ENCODE assay signal across 8 cellular contexts in the genomic region with DNA sequence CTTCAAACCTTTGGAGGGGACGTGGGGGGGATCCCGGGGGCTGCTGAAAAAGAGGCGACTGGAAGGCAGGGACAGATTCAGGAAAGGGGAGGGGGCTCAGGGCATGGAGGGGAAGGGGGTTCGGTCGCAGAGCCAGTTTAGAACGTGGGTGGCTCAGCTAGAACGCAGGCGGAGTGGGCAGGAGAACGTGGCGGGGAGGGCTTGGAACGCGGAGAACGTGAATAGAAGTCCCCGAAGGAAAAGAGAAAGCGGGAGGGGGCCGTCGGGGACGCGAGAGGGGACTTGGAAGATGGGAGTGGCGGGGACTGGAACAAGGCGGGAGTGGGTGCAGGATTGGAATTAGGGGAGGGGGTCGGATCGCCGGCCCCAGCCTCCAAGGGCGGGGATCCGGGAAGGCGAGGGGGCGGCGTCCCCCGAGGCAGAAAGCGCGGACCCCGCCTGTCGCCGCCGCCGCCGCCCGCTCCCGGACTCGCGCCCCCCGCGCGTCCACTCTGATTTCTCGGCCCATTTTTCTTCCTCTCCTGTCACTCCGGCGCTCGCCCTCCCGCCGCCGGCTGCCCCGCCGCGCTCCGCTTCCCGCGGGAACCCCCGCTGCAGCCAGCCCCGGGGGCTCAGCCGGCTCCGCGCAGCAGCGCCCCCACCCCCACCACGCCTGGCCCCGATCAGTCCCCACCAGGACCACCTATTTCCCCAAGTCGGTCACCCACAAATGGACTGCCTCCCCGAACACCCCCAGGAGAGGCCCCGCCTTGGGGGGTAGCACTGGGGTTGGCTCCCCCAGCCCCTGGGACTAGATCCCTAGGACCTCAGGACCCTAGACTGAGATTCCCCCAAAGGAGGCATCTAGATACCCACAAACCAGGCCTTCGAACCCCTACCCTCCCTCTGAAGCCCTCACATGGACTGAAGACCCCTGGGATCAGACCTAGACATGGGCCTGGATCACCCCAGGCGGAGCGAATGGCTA. TPM values are rescaled to one million over a fixed set of nuclear protein-coding genes. Genes with fewer than 3 reads are reported as not detected.
DNase-seq lines count a peak whose midpoint lies in the region; ATAC-seq and TF ChIP-seq lines count a peak whose summit lies in the region.

No MANE protein-coding gene starts in this region.

- TF ChIP-seq POLR2A in esophagus muscularis mucosa (IDR thresholded peaks at IDR 0.05; ENCODE audit: low read depth): no peak
- TF ChIP-seq POLR2A in sigmoid colon (IDR thresholded peaks at IDR 0.05): no peak

- intact Hi-C loops in esophagus muscularis mucosa (cut with DNase I): no loop called here
- intact Hi-C loops in sigmoid colon (cut with DNase I): no loop called here

- H3K36me3 ChIP-seq in SJCRH30 (no peaks in the 10 kb centered on the region), esophagus muscularis mucosa (no peaks in the 10 kb centered on the region), sigmoid colon (no peaks in the 10 kb centered on the region)

- H3K9me3 ChIP-seq in SJCRH30 (replicated peaks) (no peaks in the 10 kb centered on the region), esophagus muscularis mucosa (no peaks in the 10 kb centered on the region), sigmoid colon (no peaks in the 10 kb centered on the region)

- peak overlapping the region; percentile 73 for H3K4me3 ChIP-seq in GM12875 (ENCODE audit: low read depth, low read length)
- H3K4me3 ChIP-seq in SJCRH30: peak overlapping the region; percentile 68
- peak overlapping the region; percentile 43 to 50 (median 46) for H3K4me3 ChIP-seq in esophagus muscularis mucosa
- H3K4me3 ChIP-seq in sigmoid colon: peak overlapping the region in 3 of 4 donors; percentile 35 to 47 (median 44)

- 1% methylated on average over 32 of the region's 72 CpGs for WGBS in esophagus muscularis mucosa
- 7% methylated on average over 72 of the region's 72 CpGs for WGBS in sigmoid colon, 2 donors

- TF ChIP-seq EP300 in esophagus muscularis mucosa (IDR thresholded peaks at IDR 0.05) (no peak), sigmoid colon (IDR thresholded peaks at IDR 0.05) (no peak)

- H3K27ac ChIP-seq in SJCRH30 (peak overlapping the region; percentile 45; the same call in 1 of the 2 replicates), esophagus muscularis mucosa (replicated peaks in 1 of 4) (no peak overlapping the region), sigmoid colon (no peak overlapping the region)

- H3K27me3 ChIP-seq in SJCRH30 (peaks cover 28% of the 10 kb centered on the region; the same call in 1 of the 2 replicates), esophagus muscularis mucosa (peaks cover 3 to 97% (median 42%) of the 10 kb centered on the region in 4 donors), sigmoid colon (peaks cover 22 to 80% (median 53%) of the 10 kb centered on the region in 3 donors)

- in situ Hi-C loops in ACHN (cut with HindIII; ENCODE audit: low pct_ligation_motif_present, low pct_unique_long_range_greater_than_20kb, low sequenced_read_pairs): no loop called here

- DNase-seq in SJCRH30 (peak; percentile 49 to 61), esophagus muscularis mucosa (ENCODE audit: extremely low spot score) (no peak), sigmoid colon (no peak), SKM-1 (lab: John Stamatoyannopoulos, UW; ENCODE audit: unreplicated experiment) (no peak), ACHN (no peak)
- no peak for DNase-seq in activated CD4-positive, CD25-positive, alpha-beta regulatory T cell treated with anti-CD3 and anti-CD28 coated beads, Interleukin-2, amount 50 U/mL, for 72 hours

- H3K4me1 ChIP-seq in SJCRH30 (0 out of 2 replicates have a peak, but pooled peaks cover 2% of the 10 kb centered on the region), esophagus muscularis mucosa (peaks cover 17 to 23% (median 22%) of the 10 kb centered on the region in 4 donors), sigmoid colon (peaks cover 0 to 19% (median 16%) of the 10 kb centered on the region in 4 donors)

- no peak for ATAC-seq in GM18907 (IDR thresholded peaks at IDR 0.05; ENCODE audit: unreplicated experiment)

- TF ChIP-seq CTCF in GM12875 (IDR thresholded peaks at IDR 0.05; ENCODE audit: borderline replicate concordance, insufficient read depth, low read depth, low read length): no peak
- TF ChIP-seq CTCF in esophagus muscularis mucosa (IDR thresholded peaks at IDR 0.05): no peak
- no peak for TF ChIP-seq CTCF in sigmoid colon (IDR thresholded peaks at IDR 0.05)

RNA-seq across cellular contexts. Expression of a gene that starts 12.5 kb away (rescaled TPM):
- total RNA-seq in SJCRH30 (2014; rRNA removed; shearing (Covaris generic)): not detected in 2 replicates
- total RNA-seq in esophagus muscularis mucosa (under 1 TPM in 3 of 4 donors, not detected in 1; 0.32 to 0.42 (median 0.33) TPM), sigmoid colon (not detected)
- 1 to 10 TPM in 1 of 3 donors, not detected in 2; 1.3 TPM for polyA plus RNA-seq in sigmoid colon

RNA-seq across cellular contexts. Expression of a gene that starts 18.4 kb away (rescaled TPM):
- 106 and 129 TPM in 2 replicates for total RNA-seq in SJCRH30 (2014; rRNA removed; shearing (Covaris generic))
- 100 to 1,000 TPM; 142 to 250 (median 201) TPM for total RNA-seq in esophagus muscularis mucosa
- 100 to 1,000 TPM; 128 to 255 (median 180) TPM for total RNA-seq in sigmoid colon
- polyA plus RNA-seq in sigmoid colon: 100 to 1,000 TPM; 139 to 236 (median 170) TPM

RNA-seq across cellular contexts. Expression of a gene that starts 53.3 kb away (rescaled TPM):
- total RNA-seq in SJCRH30 (2014; rRNA removed; shearing (Covaris generic)): 11.2 and 12.1 TPM in 2 replicates
- total RNA-seq in esophagus muscularis mucosa: 1 to 10 TPM; 2.1 to 4.3 (median 3.5) TPM
- total RNA-seq in sigmoid colon: 1 to 10 TPM; 1.6 to 4.3 (median 3.3) TPM
- 1 to 10 TPM in 1 of 3 donors, under 1 TPM in 1, not detected in 1; 0.46 to 3.2 TPM for polyA plus RNA-seq in sigmoid colon

RNA-seq across cellular contexts. Expression of a gene that starts 57.7 kb away (rescaled TPM):
- 52.4 and 53.8 TPM in 2 replicates for total RNA-seq in SJCRH30 (2014; rRNA removed; shearing (Covaris generic))
- 10 to 100 TPM; 54.5 to 71.8 (median 59.7) TPM for total RNA-seq in esophagus muscularis mucosa
- 10 to 100 TPM; 31.8 to 65.4 (median 34.8) TPM for total RNA-seq in sigmoid colon
- 100 to 1,000 TPM in 1 of 3 donors, 10 to 100 TPM in 2; 30.5 to 151 (median 45.0) TPM for polyA plus RNA-seq in sigmoid colon

Comparison
In these comparisons a context has a peak if more than half of its experiments do, and no peak if none do; other contexts are left out.
1. DNase-seq: peak in SJCRH30 (2 of 2); none in esophagus muscularis mucosa (single experiment), sigmoid colon (single experiment), SKM-1 (single experiment), ACHN (single experiment) and activated CD4-positive, CD25-positive, alpha-beta regulatory T cell treated with anti-CD3 and anti-CD28 coated beads, Interleukin-2, amount 50 U/mL, for 72 hours (single experiment).
2. Peak in every context shown above with its lines, with median percentiles within 50 percentile points of each other: H3K4me3 ChIP-seq.